9 cellular contexts compared by ENCODE assay signal in the genomic region with DNA sequence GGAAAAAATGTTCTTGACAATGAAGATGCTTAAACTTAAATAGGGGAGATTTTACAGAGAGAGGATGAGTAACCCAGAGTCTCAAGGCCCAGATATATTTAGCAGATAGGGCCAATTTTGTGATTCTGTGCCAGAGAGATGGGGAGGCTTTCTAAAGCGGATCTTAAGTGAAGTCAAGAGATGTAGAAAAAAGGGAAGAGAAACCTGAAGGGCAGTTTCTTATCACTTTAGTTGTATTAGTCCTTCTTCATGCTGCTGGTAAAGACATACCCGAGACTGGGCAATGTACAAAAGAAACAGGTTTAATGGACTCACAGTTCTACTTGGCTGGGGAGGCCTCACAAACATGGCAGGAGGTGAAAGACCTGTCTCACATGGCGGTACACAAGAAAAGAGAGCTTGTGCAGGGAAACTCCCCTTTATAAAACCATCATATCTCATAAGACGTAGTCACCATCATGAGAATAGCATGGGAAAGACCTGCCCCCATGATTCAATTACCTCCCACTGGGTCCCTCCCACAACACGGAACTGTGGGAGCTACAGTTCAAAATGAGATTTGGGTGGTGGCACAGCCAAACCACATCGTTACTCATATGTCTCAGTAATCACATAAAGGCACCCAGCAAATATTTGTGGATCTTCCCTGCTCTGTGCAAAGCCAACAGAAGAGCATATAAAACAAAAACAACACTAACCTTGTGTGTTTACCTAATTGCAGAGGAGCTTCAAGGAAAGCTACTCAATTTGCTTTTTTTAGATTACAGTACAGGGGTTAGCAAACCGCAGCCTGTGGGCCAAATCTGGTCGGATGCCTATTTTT.
DNase-seq lines count a peak whose midpoint lies in the region; ATAC-seq and TF ChIP-seq lines count a peak whose summit lies in the region.
"Had no signal": no experiment of that assay in that cellular context is flagged by ENCODE, and none has a peak within 500 bp of the region (broad histone marks: within the 10 kb centered on the region; RNA-seq: fewer than 3 reads in every experiment).

No MANE protein-coding gene starts in this region.

- peak; percentile 90 for DNase-seq in MV-4-11 (lab: John Stamatoyannopoulos, UW)
- DNase-seq in naive B cell: peak; percentile 63
- DNase-seq in 8988T: no peak
- no peak for DNase-seq in NCI-H128 (lab: John Stamatoyannopoulos, UW; ENCODE audit: unreplicated experiment)
- DNase-seq in middle frontal gyrus (ENCODE audit: extremely low spot score, low spot score): no peak

- H3K36me3 Mint-ChIP-seq in naive B cell: no peaks in the 10 kb centered on the region

- H3K36me3 ChIP-seq in gastroesophageal sphincter: no peaks in the 10 kb centered on the region

- peaks cover 11 to 19% (median 13%) of the 10 kb centered on the region in 3 donors for H3K4me1 Mint-ChIP-seq in naive B cell

- no peaks in the 10 kb centered on the region for H3K27me3 Mint-ChIP-seq in naive B cell

- no peak overlapping the region for H3K4me3 ChIP-seq in gastroesophageal sphincter

- no peak overlapping the region for H3K27ac ChIP-seq in gastroesophageal sphincter

- WGBS in gastroesophageal sphincter (ENCODE audit: low coverage in 1 of 2), 2 donors: 87 to 93% methylated on average over 3 to 8 of the region's 8 CpGs

- H3K27ac Mint-ChIP-seq in naive B cell: peak overlapping the region; percentile 62 to 89 (median 84)

- H3K4me1 ChIP-seq in gastroesophageal sphincter: no peaks in the 10 kb centered on the region

- H3K27me3 ChIP-seq in gastroesophageal sphincter: no peaks in the 10 kb centered on the region

- H3K9me3 ChIP-seq in gastroesophageal sphincter: no peaks in the 10 kb centered on the region

- peak overlapping the region in 6 of 8 donors; percentile 14 to 65 (median 57) for H3K4me3 Mint-ChIP-seq in naive B cell

- no peaks in the 10 kb centered on the region for H3K9me3 Mint-ChIP-seq in naive B cell

- no peak for TF ChIP-seq CTCF in gastroesophageal sphincter (IDR thresholded peaks at IDR 0.05)

- TF ChIP-seq POLR2A in gastroesophageal sphincter (IDR thresholded peaks at IDR 0.05): no peak

- TF ChIP-seq EP300 in gastroesophageal sphincter (IDR thresholded peaks at IDR 0.05): no peak

- peak; percentile 75 for ATAC-seq in GM18517 (IDR thresholded peaks at IDR 0.05; ENCODE audit: unreplicated experiment)
- ATAC-seq in GM21786 (IDR thresholded peaks at IDR 0.05; ENCODE audit: unreplicated experiment): peak; percentile 71
- ATAC-seq in naive B cell (ENCODE audit: low read depth in 2 of 2): peak; percentile 96 to 97
- ATAC-seq in gastroesophageal sphincter: no peak
- ATAC-seq: Panc1 had no signal

Comparison
In these comparisons a context has a peak if more than half of its experiments do, and no peak if none do; other contexts are left out.
1. DNase-seq: peak in MV-4-11 (single experiment) and naive B cell (single experiment); none in 8988T (single experiment), NCI-H128 (single experiment) and middle frontal gyrus (single experiment).